Comparison of ENCODE assay signal across 8 cellular contexts in the genomic region with DNA sequence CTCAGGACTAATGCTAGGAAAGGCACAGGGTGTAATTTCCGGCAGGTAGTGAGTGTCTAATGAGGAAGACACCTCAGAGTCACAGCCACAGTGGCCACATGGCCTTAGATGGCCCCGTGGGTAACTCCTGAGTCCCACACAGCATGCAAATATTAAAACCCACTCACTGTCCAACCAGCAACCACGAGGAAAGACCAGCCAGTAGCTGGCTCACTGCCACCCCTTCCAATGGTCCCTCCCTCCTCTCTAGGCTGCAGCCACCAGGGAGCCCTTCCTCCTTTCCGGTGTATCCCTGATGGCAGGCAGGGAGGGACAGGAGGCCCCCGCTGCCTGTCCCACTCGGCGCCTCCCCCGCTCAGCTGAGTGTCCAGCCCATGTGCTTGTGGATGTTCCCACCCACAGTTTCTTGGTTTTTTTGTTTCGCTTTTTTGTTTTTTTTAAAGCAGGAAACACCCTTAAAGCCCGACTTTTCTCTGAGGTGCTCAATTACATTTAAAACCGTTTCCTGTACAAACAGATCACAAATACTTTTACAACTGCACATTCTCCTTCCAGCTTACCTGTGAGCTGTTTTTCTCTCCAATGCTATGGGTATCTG. TPM values are rescaled to one million over a fixed set of nuclear protein-coding genes. Genes with fewer than 3 reads are reported as not detected.
A peak's percentile ranks its signal among the peaks of the same experiment; 100 is the strongest.
DNase-seq lines count a peak whose midpoint lies in the region; ATAC-seq and TF ChIP-seq lines count a peak whose summit lies in the region.

No MANE protein-coding gene starts in this region.

- peaks cover 35% of the 10 kb centered on the region for H3K4me1 ChIP-seq in ACC112 (ENCODE audit: control insufficient read depth, insufficient read depth, low read length, unreplicated experiment)

- in situ Hi-C loops in astrocyte of the spinal cord (cut with HindIII; ENCODE audit: low sequenced_read_pairs) = no loop called here

- H3K4me3 Mint-ChIP-seq in IgD-negative memory B cell (peak overlapping the region in 3 of 4 donors; percentile 38 to 87 (median 81)), memory B cell (peak overlapping the region; percentile 71)

- peak; percentile 46 for DNase-seq in astrocyte of the spinal cord (ENCODE audit: low read depth, low spot score)
- DNase-seq in memory B cell (ENCODE audit: low spot score in 2 of 2) = no peak
- no peak for DNase-seq in NCI-H2107 (lab: John Stamatoyannopoulos, UW)
- no peak for DNase-seq in mucosa of gallbladder (ENCODE audit: low spot score)
- DNase-seq in hippocampal formation (lab: John Stamatoyannopoulos, UW) = no peak

- H3K9me3 Mint-ChIP-seq in IgD-negative memory B cell = peaks cover 0 to 1% (median 0%) of the 10 kb centered on the region in 3 donors
- H3K9me3 Mint-ChIP-seq in memory B cell = no peaks in the 10 kb centered on the region

- H3K27ac Mint-ChIP-seq in IgD-negative memory B cell (peak overlapping the region in 2 of 3 donors; percentile 39 to 59), memory B cell (peak overlapping the region; percentile 25)

- peaks cover 47% of the 10 kb centered on the region for H3K36me3 ChIP-seq in ACC112 (ENCODE audit: insufficient read depth, low read length)

- H3K79me2 ChIP-seq in ACC112 (ENCODE audit: control insufficient read depth, insufficient read depth, low read length, unreplicated experiment) = peaks cover 83% of the 10 kb centered on the region

- no peak for TF ChIP-seq CTCF in astrocyte of the spinal cord (IDR thresholded peaks at IDR 0.05; ENCODE audit: low read depth, low read length)

- peaks cover 9% of the 10 kb centered on the region for H3K36me3 Mint-ChIP-seq in IgD-negative memory B cell
- peaks cover 27% of the 10 kb centered on the region for H3K36me3 Mint-ChIP-seq in memory B cell

- H3K27ac ChIP-seq in ACC112 (ENCODE audit: low read depth, low read length) = 0 out of 2 replicates have a peak overlapping the region, but pooled peaks have one; percentile 11

- H3K27me3 ChIP-seq in ACC112 (ENCODE audit: insufficient read depth, low read length) = no peaks in the 10 kb centered on the region

- H3K27me3 Mint-ChIP-seq in IgD-negative memory B cell = no peaks in the 10 kb centered on the region
- H3K27me3 Mint-ChIP-seq in memory B cell = no peaks in the 10 kb centered on the region

- H3K4me1 Mint-ChIP-seq in IgD-negative memory B cell (peaks cover 0 to 8% (median 5%) of the 10 kb centered on the region in 3 donors), memory B cell (peaks cover 8% of the 10 kb centered on the region)

- H2AFZ ChIP-seq in ACC112 (ENCODE audit: low read length, unreplicated experiment) = no peak overlapping the region

- ATAC-seq in memory B cell (ENCODE audit: low read depth) (peak; percentile 38), HG02642 (IDR thresholded peaks at IDR 0.05; ENCODE audit: poor library complexity, unreplicated experiment) (no peak)

- H3K4me3 ChIP-seq in ACC112 (ENCODE audit: low read depth, low read length) (peak overlapping the region; percentile 22; the same call in 1 of the 2 replicates), astrocyte of the spinal cord (ENCODE audit: low read depth, low read length) (no peak overlapping the region)

RNA-seq across cellular contexts. Expression of gene BNIP3, which starts 9.2 kb away (rescaled TPM):
- 8.7 TPM for polyA plus RNA-seq in IgD-negative memory B cell
- 71.5 TPM for total RNA-seq in mucosa of gallbladder
